10 cellular contexts compared by ENCODE assay signal in the genomic region with DNA sequence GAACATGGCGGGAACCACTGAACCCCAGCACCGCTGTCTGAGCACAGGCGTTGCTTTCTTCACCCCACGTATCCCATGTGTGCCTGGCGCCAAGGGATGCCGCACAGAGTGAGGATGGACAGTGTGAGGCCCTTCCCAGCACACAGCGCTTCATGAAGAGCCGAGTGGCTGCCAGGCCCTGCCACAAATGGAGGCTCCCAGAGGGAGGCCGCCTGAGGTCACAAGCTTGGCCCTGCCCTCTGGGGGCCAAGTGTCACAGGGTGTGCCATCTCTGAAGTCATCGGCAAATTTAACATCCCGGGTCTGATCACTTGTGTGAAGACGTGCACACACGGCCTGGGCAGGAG. TPM values are rescaled to one million over a fixed set of nuclear protein-coding genes. Genes with fewer than 3 reads are reported as not detected.
DNase-seq lines count a peak whose midpoint lies in the region; ATAC-seq, FAIRE-seq and TF ChIP-seq lines count a peak whose summit lies in the region.
"Had no signal": no experiment of that assay in that cellular context is flagged by ENCODE, and none has a peak within 500 bp of the region (broad histone marks: within the 10 kb centered on the region; RNA-seq: fewer than 3 reads in every experiment).

No MANE protein-coding gene starts in this region.

- H3K4me2 ChIP-seq in HepG2 (ENCODE audit: low read depth, low read length) (no peak overlapping the region), mammary epithelial cell (ENCODE audit: insufficient read depth, low read depth, low read length) (no peak overlapping the region)

- TF ChIP-seq RAD21 in liver (IDR thresholded peaks at IDR 0.05) (no peak), HepG2 (CRISPR knock-in tag; IDR thresholded peaks at IDR 0.05) (no peak)

- H3K9ac ChIP-seq in liver (ENCODE audit: low read depth in 1 of 2, low read length in 2 of 2), result no peak overlapping the region
- H3K9ac ChIP-seq in HepG2 (ENCODE audit: insufficient read depth, low read depth, low read length), result no peak overlapping the region
- no peak overlapping the region for H3K9ac ChIP-seq in mammary epithelial cell (ENCODE audit: insufficient read depth, low read length)

- intact Hi-C loops in HepG2 (cut with micrococcal nuclease; ENCODE audit: unreplicated experiment) (no loop called here), mammary epithelial cell (cut with micrococcal nuclease) (loop anchor here (2.0 kb wide), 2 partner anchors 15 to 25 kb away; partner anchors contain the start of gene MPND), vagina (cut with DNase I) (no loop called here)

- CTCF ChIA-PET in HepG2 (lab: Yijun Ruan, JAX; ENCODE audit: low intra/inter-chr PET ratio, low total read pairs), result no interaction called here
- CTCF ChIA-PET in mammary epithelial cell (lab: Charles Lee; ENCODE audit: low non-redundant PET), result no interaction called here

- no TSS peak for BruUV-seq in HepG2 (replicated peaks; lab: Mats Ljungman, UMichigan)
- no TSS peak for BruUV-seq in mammary epithelial cell (replicated peaks; lab: Mats Ljungman, UMichigan)

- no peak overlapping the region for H3K4me3 ChIP-seq in liver (ENCODE audit: low read depth in 1 of 3, low read length in 3 of 3)
- no peak overlapping the region for H3K4me3 ChIP-seq in HepG2 (replicated peaks in 1 of 3; ENCODE audit: insufficient read depth in 1 of 3, low read depth in 2 of 3, low read length in 3 of 3)
- H3K4me3 ChIP-seq in mammary epithelial cell (replicated peaks in 1 of 3; ENCODE audit: insufficient read depth in 1 of 3, low read depth in 2 of 3, low read length in 3 of 3), result no peak overlapping the region
- no peak overlapping the region for H3K4me3 ChIP-seq in vagina

- peaks cover 16 to 46% (median 39%) of the 10 kb centered on the region in 4 donors for H3K4me1 Mint-ChIP-seq in naive thymus-derived CD8-positive, alpha-beta T cell

- no peaks in the 10 kb centered on the region for H3K9me3 ChIP-seq in liver (ENCODE audit: control insufficient read depth in 4 of 4, low read length in 3 of 4)
- no peaks in the 10 kb centered on the region for H3K9me3 ChIP-seq in HepG2 (ENCODE audit: low read length)
- H3K9me3 ChIP-seq in mammary epithelial cell (replicated peaks; ENCODE audit: insufficient read depth, low read length), result no peaks in the 10 kb centered on the region
- H3K9me3 ChIP-seq in vagina, result no peaks in the 10 kb centered on the region

- H3K9me3 Mint-ChIP-seq in naive thymus-derived CD8-positive, alpha-beta T cell, result no peaks in the 10 kb centered on the region

- peaks cover 4 to 46% (median 26%) of the 10 kb centered on the region in 4 donors for H3K4me1 ChIP-seq in liver (ENCODE audit: control insufficient read depth in 4 of 4, insufficient read depth in 4 of 4, low read length in 3 of 4)
- no peaks in the 10 kb centered on the region for H3K4me1 ChIP-seq in HepG2 (ENCODE audit: insufficient read depth, low read length)
- peaks cover 34% of the 10 kb centered on the region for H3K4me1 ChIP-seq in mammary epithelial cell (ENCODE audit: insufficient read depth, low read length)
- peaks cover 59% of the 10 kb centered on the region for H3K4me1 ChIP-seq in vagina

- H3K79me2 ChIP-seq in HepG2 (ENCODE audit: insufficient read depth, low read length) (peaks cover 20% of the 10 kb centered on the region), mammary epithelial cell (ENCODE audit: insufficient read depth, low read length) (peaks cover 58% of the 10 kb centered on the region)

- ATAC-seq in HepG2 (no peak), GM18511 (IDR thresholded peaks at IDR 0.05; ENCODE audit: unreplicated experiment) (no peak), GM19023 (IDR thresholded peaks at IDR 0.05; ENCODE audit: unreplicated experiment) (no peak)
- no peak for ATAC-seq in naive thymus-derived CD8-positive, alpha-beta T cell

- TF ChIP-seq POLR2A in HepG2 (IDR thresholded peaks at IDR 0.05; ENCODE audit: insufficient read depth in 1 of 2, low read depth in 2 of 2, low read length in 2 of 2) (no peak), vagina (IDR thresholded peaks at IDR 0.05) (no peak)

- no peak for TF ChIP-seq EP300 in HepG2 (IDR thresholded peaks at IDR 0.05; ENCODE audit: low read depth in 2 of 2, low read length in 2 of 2)
- TF ChIP-seq EP300 in HepG2 (CRISPR knock-in tag; IDR thresholded peaks at IDR 0.05; ENCODE audit: borderline replicate concordance), result no peak

- H3K27ac Mint-ChIP-seq in naive thymus-derived CD8-positive, alpha-beta T cell, result peak overlapping the region; percentile 58 to 96 (median 91)

- H3K27ac ChIP-seq in liver (ENCODE audit: low read depth in 1 of 2, low read length in 2 of 2) (peak overlapping the region; percentile 17 to 69), HepG2 (ENCODE audit: extremely low read length, insufficient read depth, low read length) (no peak overlapping the region), mammary epithelial cell (ENCODE audit: insufficient read depth, low read depth, low read length) (peak overlapping the region; percentile 75), vagina (peak overlapping the region; percentile 90)

- H3K4me3 Mint-ChIP-seq in naive thymus-derived CD8-positive, alpha-beta T cell, result peak overlapping the region in 6 of 10 donors; percentile 34 to 77 (median 46)

- H3K27me3 ChIP-seq in liver (ENCODE audit: control insufficient read depth in 4 of 4, insufficient read depth in 4 of 4, low read length in 3 of 4) (no peaks in the 10 kb centered on the region), HepG2 (ENCODE audit: control insufficient read depth in 1 of 2, insufficient read depth in 2 of 2, low read length in 2 of 2) (no peaks in the 10 kb centered on the region), mammary epithelial cell (ENCODE audit: insufficient read depth, low read length) (no peaks in the 10 kb centered on the region), vagina (no peaks in the 10 kb centered on the region)

- no peak for DNase-seq in HepG2 (ENCODE audit: low spot score)
- DNase-seq in mammary epithelial cell, result no peak
- DNase-seq in naive thymus-derived CD8-positive, alpha-beta T cell, result no peak
- no peak for DNase-seq in vagina (ENCODE audit: extremely low spot score in 2 of 2)
- DNase-seq in DMS53 (lab: John Stamatoyannopoulos, UW), result no peak
- DNase-seq: MM.1S, NCI-H748 treated with DMSO at 0.1 percent for 48 hours had no signal

- dilution Hi-C loops in mammary epithelial cell (cut with HindIII; ENCODE audit: low sequenced_read_pairs), result loop anchor here (5.0 to 10.0 kb wide), 4 partner anchors 75 to 833 kb away; partner anchors contain the start of genes TEKTIP1, UBXN6 and ZBTB7A

- no peaks in the 10 kb centered on the region for H4K20me1 ChIP-seq in HepG2 (ENCODE audit: insufficient read depth, low read length)
- no peaks in the 10 kb centered on the region for H4K20me1 ChIP-seq in mammary epithelial cell (ENCODE audit: insufficient read depth, low read length)

- H3K27me3 Mint-ChIP-seq in naive thymus-derived CD8-positive, alpha-beta T cell, result no peaks in the 10 kb centered on the region

- no peak overlapping the region for H2AFZ ChIP-seq in HepG2 (ENCODE audit: low read length)
- no peak overlapping the region for H2AFZ ChIP-seq in mammary epithelial cell (ENCODE audit: low read depth, low read length)

- POLR2A ChIA-PET in HepG2 (lab: Yijun Ruan, JAX), result no interaction called here
- POLR2A ChIA-PET in naive thymus-derived CD8-positive, alpha-beta T cell (lab: Charles Lee), result interaction anchor here (1.2 to 4.4 kb wide), 3 partner anchors 13 to 33 kb away, joined by 4 to 31 read pairs (median 6); partner anchors contain the start of gene SH3GL1

- TF ChIP-seq CTCF in liver (IDR thresholded peaks at IDR 0.05; ENCODE audit: low read depth, low read length, missing input control) (no peak), HepG2 (CRISPR knock-in tag; IDR thresholded peaks at IDR 0.05) (no peak), mammary epithelial cell (conservative IDR thresholded peaks at IDR 0.05 in 1 of 2, IDR thresholded peaks at IDR 0.05 in 1 of 2; ENCODE audit: extremely low read depth in 1 of 2, insufficient read depth in 1 of 2, low read depth in 1 of 2, low read length in 2 of 2) (no peak), vagina (IDR thresholded peaks at IDR 0.05) (no peak)

- no peak for FAIRE-seq in HepG2 (lab: Jason Lieb, UNC)

- in situ Hi-C loops in HepG2 (cut with HindIII; ENCODE audit: extremely low pct_ligation_motif_present, low pct_unique_long_range_greater_than_20kb) (no loop called here), mammary epithelial cell (cut with MboI; ENCODE audit: low sequenced_read_pairs in 2 of 2) (loop anchor here in 1 of 2 donors (25.0 kb wide), 1 partner anchor 105 kb away; no protein-coding TSS in a partner anchor)

- H3K36me3 Mint-ChIP-seq in naive thymus-derived CD8-positive, alpha-beta T cell, result peaks cover 0 to 6% (median 0%) of the 10 kb centered on the region in 3 donors

- H3K36me3 ChIP-seq in liver (ENCODE audit: control insufficient read depth in 4 of 4, insufficient read depth in 3 of 4, low read depth in 1 of 4, low read length in 3 of 4), result peaks cover 7 to 29% (median 15%) of the 10 kb centered on the region in 4 donors
- H3K36me3 ChIP-seq in HepG2 (replicated peaks in 1 of 2; ENCODE audit: control insufficient read depth in 1 of 2, insufficient read depth in 2 of 2, low read length in 2 of 2), result peaks cover 28 to 57% of the 10 kb centered on the region in 2 experiments; a peak in 4 of 5 replicates
- peaks cover 7% of the 10 kb centered on the region for H3K36me3 ChIP-seq in mammary epithelial cell (ENCODE audit: insufficient read depth, low read length)
- peaks cover 0 to 32% of the 10 kb centered on the region in 2 donors for H3K36me3 ChIP-seq in vagina

- 84% methylated on average over 13 of the region's 13 CpGs for WGBS in liver
- 97% methylated on average over 5 of the region's 13 CpGs for WGBS in HepG2 (ENCODE audit: low lambda C conversion rate)
- WGBS in mammary epithelial cell (ENCODE audit: low coverage, missing lambda C conversion rate), result 53% methylated on average over 2 of the region's 13 CpGs

RNA-seq across cellular contexts. Expression of gene MPND, which starts 24.4 kb away (rescaled TPM):
- total RNA-seq in liver (1 to 10 TPM; 4.7 to 9.9 TPM), HepG2 (2016; rRNA removed; fragmentation: Illumina TruSeq; extraction: Trizol) (12.9 and 15.8 TPM in 2 replicates), mammary epithelial cell (10 to 100 TPM in 1 of 2 donors, 1 to 10 TPM in 1; 4.3 to 12.5 TPM), vagina (10.1 TPM)
- polyA plus RNA-seq in liver (1 to 10 TPM; 9.0 to 9.4 TPM), HepG2 (2011; rRNA removed) (10.8 and 12.5 TPM in 2 replicates), mammary epithelial cell (5.5 TPM)
- 16.5 and 20.0 TPM in 2 replicates for total RNA-seq in HepG2 (2016; cell fraction: cytosol; rRNA removed; fragmentation: Illumina TruSeq; extraction: Trizol; ENCODE audit: low read depth)
- 13.8 and 14.3 TPM in 2 replicates for total RNA-seq in HepG2 (2016; cell fraction: insoluble cytoplasmic fraction; rRNA removed; fragmentation: Illumina TruSeq; extraction: Trizol)
- 26.2 and 26.3 TPM in 2 replicates for total RNA-seq in HepG2 (2016; cell fraction: membrane; rRNA removed; fragmentation: Illumina TruSeq; extraction: Trizol)
- total RNA-seq in HepG2 (2016; cell fraction: nucleus; rRNA removed; fragmentation: Illumina TruSeq; extraction: Trizol), result 9.0 and 14.0 TPM in 2 replicates
- polyA plus RNA-seq in HepG2 (2011; cell fraction: cytosol; rRNA removed), result 9.6 and 14.7 TPM in 2 replicates
- polyA plus RNA-seq in HepG2 (2011; cell fraction: nucleus; rRNA removed), result 11.4 TPM in 2 replicates
- polyA plus RNA-seq in HepG2 (2012), result 9.9 and 11.7 TPM in 2 replicates
- polyA plus RNA-seq in HepG2 (2016; cell fraction: cytosol; fragmentation: Illumina TruSeq; extraction: Trizol; ENCODE audit: low read depth), result 26.1 and 31.1 TPM in 2 replicates
- 16.6 and 21.7 TPM in 2 replicates for polyA plus RNA-seq in HepG2 (2016; cell fraction: insoluble cytoplasmic fraction; fragmentation: Illumina TruSeq; extraction: Trizol; ENCODE audit: low read depth)
- 33.3 and 33.5 TPM in 2 replicates for polyA plus RNA-seq in HepG2 (2016; cell fraction: membrane; fragmentation: Illumina TruSeq; extraction: Trizol; ENCODE audit: low read depth)
- 16.7 and 20.2 TPM in 2 replicates for polyA plus RNA-seq in HepG2 (2016; cell fraction: nucleus; fragmentation: Illumina TruSeq; extraction: Trizol; ENCODE audit: insufficient read depth, low read depth)
- polyA minus RNA-seq in HepG2 (2011; rRNA and poly(A)+ RNA removed; ENCODE audit: low replicate concordance), result 6.7 and 17.0 TPM in 2 replicates
- polyA minus RNA-seq in HepG2 (2011; cell fraction: cytosol; rRNA and poly(A)+ RNA removed), result 7.6 and 9.1 TPM in 2 replicates
- 6.7 and 7.2 TPM in 2 replicates for polyA minus RNA-seq in HepG2 (2011; cell fraction: nucleus; rRNA and poly(A)+ RNA removed)
- 2.0 TPM for polyA minus RNA-seq in mammary epithelial cell
- 10 to 100 TPM; 18.9 to 22.1 TPM for total RNA-seq in naive thymus-derived CD8-positive, alpha-beta T cell
- 1 to 10 TPM; 4.6 to 5.3 (median 4.7) TPM for polyA plus RNA-seq in naive thymus-derived CD8-positive, alpha-beta T cell

RNA-seq across cellular contexts. Expression of gene STAP2, which starts 29.1 kb away (rescaled TPM):
- total RNA-seq in liver (10 to 100 TPM in 1 of 2 donors, 1 to 10 TPM in 1; 8.6 to 26.4 TPM), HepG2 (2016; rRNA removed; fragmentation: Illumina TruSeq; extraction: Trizol) (39.0 and 43.1 TPM in 2 replicates), mammary epithelial cell (10 to 100 TPM; 26.7 to 52.8 TPM), vagina (29.2 TPM)
- polyA plus RNA-seq in liver (10 to 100 TPM; 23.6 to 24.5 TPM), HepG2 (2011; rRNA removed) (43.7 and 56.0 TPM in 2 replicates), mammary epithelial cell (55.0 TPM)
- total RNA-seq in HepG2 (2016; cell fraction: cytosol; rRNA removed; fragmentation: Illumina TruSeq; extraction: Trizol; ENCODE audit: low read depth), result 9.7 and 11.5 TPM in 2 replicates
- total RNA-seq in HepG2 (2016; cell fraction: insoluble cytoplasmic fraction; rRNA removed; fragmentation: Illumina TruSeq; extraction: Trizol), result 42.4 and 43.7 TPM in 2 replicates
- 14.0 and 15.6 TPM in 2 replicates for total RNA-seq in HepG2 (2016; cell fraction: membrane; rRNA removed; fragmentation: Illumina TruSeq; extraction: Trizol)
- 14.8 and 19.2 TPM in 2 replicates for total RNA-seq in HepG2 (2016; cell fraction: nucleus; rRNA removed; fragmentation: Illumina TruSeq; extraction: Trizol)
- polyA plus RNA-seq in HepG2 (2011; cell fraction: cytosol; rRNA removed), result 51.4 and 52.1 TPM in 2 replicates
- 86.7 and 88.3 TPM in 2 replicates for polyA plus RNA-seq in HepG2 (2011; cell fraction: nucleus; rRNA removed)
- polyA plus RNA-seq in HepG2 (2012), result 23.6 and 28.4 TPM in 2 replicates
- 9.7 and 10.2 TPM in 2 replicates for polyA plus RNA-seq in HepG2 (2016; cell fraction: cytosol; fragmentation: Illumina TruSeq; extraction: Trizol; ENCODE audit: low read depth)
- 40.0 and 44.1 TPM in 2 replicates for polyA plus RNA-seq in HepG2 (2016; cell fraction: insoluble cytoplasmic fraction; fragmentation: Illumina TruSeq; extraction: Trizol; ENCODE audit: low read depth)
- 14.2 and 14.5 TPM in 2 replicates for polyA plus RNA-seq in HepG2 (2016; cell fraction: membrane; fragmentation: Illumina TruSeq; extraction: Trizol; ENCODE audit: low read depth)
- polyA plus RNA-seq in HepG2 (2016; cell fraction: nucleus; fragmentation: Illumina TruSeq; extraction: Trizol; ENCODE audit: insufficient read depth, low read depth), result 43.0 and 48.7 TPM in 2 replicates
- polyA minus RNA-seq in HepG2 (2011; rRNA and poly(A)+ RNA removed; ENCODE audit: low replicate concordance), result 0.07 and 31.4 TPM in 2 replicates
- 15.3 and 25.5 TPM in 2 replicates for polyA minus RNA-seq in HepG2 (2011; cell fraction: cytosol; rRNA and poly(A)+ RNA removed)
- polyA minus RNA-seq in HepG2 (2011; cell fraction: nucleus; rRNA and poly(A)+ RNA removed), result 6.3 and 10.3 TPM in 2 replicates
- polyA minus RNA-seq in mammary epithelial cell, result 40.1 TPM
- 1 to 10 TPM; 1.4 to 2.3 TPM for total RNA-seq in naive thymus-derived CD8-positive, alpha-beta T cell
- polyA plus RNA-seq in naive thymus-derived CD8-positive, alpha-beta T cell, result 1 to 10 TPM; 1.3 to 2.6 (median 1.5) TPM

RNA-seq across cellular contexts. Expression of gene SH3GL1, which starts 32.6 kb away (rescaled TPM):
- 10 to 100 TPM; 16.7 to 19.7 TPM for total RNA-seq in liver
- 10 to 100 TPM; 16.5 to 27.8 TPM for polyA plus RNA-seq in liver
- 26.7 and 33.0 TPM in 2 replicates for total RNA-seq in HepG2 (2016; rRNA removed; fragmentation: Illumina TruSeq; extraction: Trizol)
- total RNA-seq in HepG2 (2016; cell fraction: cytosol; rRNA removed; fragmentation: Illumina TruSeq; extraction: Trizol; ENCODE audit: low read depth), result 13.7 and 15.7 TPM in 2 replicates
- total RNA-seq in HepG2 (2016; cell fraction: insoluble cytoplasmic fraction; rRNA removed; fragmentation: Illumina TruSeq; extraction: Trizol), result 24.6 and 34.8 TPM in 2 replicates
- 29.5 and 35.2 TPM in 2 replicates for total RNA-seq in HepG2 (2016; cell fraction: membrane; rRNA removed; fragmentation: Illumina TruSeq; extraction: Trizol)
- total RNA-seq in HepG2 (2016; cell fraction: nucleus; rRNA removed; fragmentation: Illumina TruSeq; extraction: Trizol), result 16.4 and 18.3 TPM in 2 replicates
- 45.1 and 52.3 TPM in 2 replicates for polyA plus RNA-seq in HepG2 (2011; rRNA removed)
- 35.9 and 53.9 TPM in 2 replicates for polyA plus RNA-seq in HepG2 (2011; cell fraction: cytosol; rRNA removed)
- polyA plus RNA-seq in HepG2 (2011; cell fraction: nucleus; rRNA removed), result 63.6 and 70.8 TPM in 2 replicates
- 50.6 and 52.1 TPM in 2 replicates for polyA plus RNA-seq in HepG2 (2012)
- polyA plus RNA-seq in HepG2 (2016; cell fraction: cytosol; fragmentation: Illumina TruSeq; extraction: Trizol; ENCODE audit: low read depth), result 29.2 and 32.7 TPM in 2 replicates
- polyA plus RNA-seq in HepG2 (2016; cell fraction: insoluble cytoplasmic fraction; fragmentation: Illumina TruSeq; extraction: Trizol; ENCODE audit: low read depth), result 56.5 and 70.3 TPM in 2 replicates
- 57.9 and 61.3 TPM in 2 replicates for polyA plus RNA-seq in HepG2 (2016; cell fraction: membrane; fragmentation: Illumina TruSeq; extraction: Trizol; ENCODE audit: low read depth)
- 52.2 and 56.7 TPM in 2 replicates for polyA plus RNA-seq in HepG2 (2016; cell fraction: nucleus; fragmentation: Illumina TruSeq; extraction: Trizol; ENCODE audit: insufficient read depth, low read depth)
- polyA minus RNA-seq in HepG2 (2011; rRNA and poly(A)+ RNA removed; ENCODE audit: low replicate concordance), result 39.3 and 69.8 TPM in 2 replicates
- polyA minus RNA-seq in HepG2 (2011; cell fraction: cytosol; rRNA and poly(A)+ RNA removed), result 30.6 and 31.5 TPM in 2 replicates
- polyA minus RNA-seq in HepG2 (2011; cell fraction: nucleus; rRNA and poly(A)+ RNA removed), result 19.3 and 22.8 TPM in 2 replicates
- 100 to 1,000 TPM in 1 of 2 donors, 10 to 100 TPM in 1; 80.5 to 149 TPM for total RNA-seq in mammary epithelial cell
- polyA plus RNA-seq in mammary epithelial cell, result 84.9 TPM
- polyA minus RNA-seq in mammary epithelial cell, result 55.7 TPM
- total RNA-seq in naive thymus-derived CD8-positive, alpha-beta T cell, result 10 to 100 TPM; 38.3 to 38.6 TPM
- 10 to 100 TPM; 11.8 to 20.4 (median 12.3) TPM for polyA plus RNA-seq in naive thymus-derived CD8-positive, alpha-beta T cell
- 65.6 TPM for total RNA-seq in vagina

RNA-seq across cellular contexts. Expression of gene CHAF1A, which starts 34.7 kb away (rescaled TPM):
- total RNA-seq in liver, result 10 to 100 TPM in 1 of 2 donors, 1 to 10 TPM in 1; 2.9 to 20.8 TPM
- polyA plus RNA-seq in liver, result 1 to 10 TPM; 1.0 to 2.1 TPM
- total RNA-seq in HepG2 (2016; rRNA removed; fragmentation: Illumina TruSeq; extraction: Trizol), result 27.3 and 34.8 TPM in 2 replicates
- 18.8 and 20.2 TPM in 2 replicates for total RNA-seq in HepG2 (2016; cell fraction: cytosol; rRNA removed; fragmentation: Illumina TruSeq; extraction: Trizol; ENCODE audit: low read depth)
- 19.1 and 34.6 TPM in 2 replicates for total RNA-seq in HepG2 (2016; cell fraction: insoluble cytoplasmic fraction; rRNA removed; fragmentation: Illumina TruSeq; extraction: Trizol)
- 20.4 and 23.9 TPM in 2 replicates for total RNA-seq in HepG2 (2016; cell fraction: membrane; rRNA removed; fragmentation: Illumina TruSeq; extraction: Trizol)
- total RNA-seq in HepG2 (2016; cell fraction: nucleus; rRNA removed; fragmentation: Illumina TruSeq; extraction: Trizol), result 25.6 and 26.6 TPM in 2 replicates
- polyA plus RNA-seq in HepG2 (2011; rRNA removed), result 11.0 and 13.1 TPM in 2 replicates
- 5.7 and 16.6 TPM in 2 replicates for polyA plus RNA-seq in HepG2 (2011; cell fraction: cytosol; rRNA removed)
- polyA plus RNA-seq in HepG2 (2011; cell fraction: nucleus; rRNA removed), result 41.7 and 67.3 TPM in 2 replicates
- 6.8 and 11.8 TPM in 2 replicates for polyA plus RNA-seq in HepG2 (2012)
- 4.9 and 5.2 TPM in 2 replicates for polyA plus RNA-seq in HepG2 (2016; cell fraction: cytosol; fragmentation: Illumina TruSeq; extraction: Trizol; ENCODE audit: low read depth)
- 23.0 and 29.8 TPM in 2 replicates for polyA plus RNA-seq in HepG2 (2016; cell fraction: insoluble cytoplasmic fraction; fragmentation: Illumina TruSeq; extraction: Trizol; ENCODE audit: low read depth)
- polyA plus RNA-seq in HepG2 (2016; cell fraction: membrane; fragmentation: Illumina TruSeq; extraction: Trizol; ENCODE audit: low read depth), result 9.0 and 10.1 TPM in 2 replicates
- 57.2 and 60.7 TPM in 2 replicates for polyA plus RNA-seq in HepG2 (2016; cell fraction: nucleus; fragmentation: Illumina TruSeq; extraction: Trizol; ENCODE audit: insufficient read depth, low read depth)
- polyA minus RNA-seq in HepG2 (2011; rRNA and poly(A)+ RNA removed; ENCODE audit: low replicate concordance), result 26.8 and 48.0 TPM in 2 replicates
- 7.6 and 9.2 TPM in 2 replicates for polyA minus RNA-seq in HepG2 (2011; cell fraction: cytosol; rRNA and poly(A)+ RNA removed)
- 13.2 and 17.5 TPM in 2 replicates for polyA minus RNA-seq in HepG2 (2011; cell fraction: nucleus; rRNA and poly(A)+ RNA removed)
- 10 to 100 TPM in 1 of 2 donors, 1 to 10 TPM in 1; 4.0 to 30.0 TPM for total RNA-seq in mammary epithelial cell
- polyA plus RNA-seq in mammary epithelial cell, result 24.4 TPM
- 16.8 TPM for polyA minus RNA-seq in mammary epithelial cell
- total RNA-seq in naive thymus-derived CD8-positive, alpha-beta T cell, result 10 to 100 TPM in 1 of 2 experiments, 1 to 10 TPM in 1; 7.5 to 10.9 TPM
- 1 to 10 TPM; 1.7 to 2.4 (median 2.1) TPM for polyA plus RNA-seq in naive thymus-derived CD8-positive, alpha-beta T cell
- 21.4 TPM for total RNA-seq in vagina
